In the genomic region with DNA sequence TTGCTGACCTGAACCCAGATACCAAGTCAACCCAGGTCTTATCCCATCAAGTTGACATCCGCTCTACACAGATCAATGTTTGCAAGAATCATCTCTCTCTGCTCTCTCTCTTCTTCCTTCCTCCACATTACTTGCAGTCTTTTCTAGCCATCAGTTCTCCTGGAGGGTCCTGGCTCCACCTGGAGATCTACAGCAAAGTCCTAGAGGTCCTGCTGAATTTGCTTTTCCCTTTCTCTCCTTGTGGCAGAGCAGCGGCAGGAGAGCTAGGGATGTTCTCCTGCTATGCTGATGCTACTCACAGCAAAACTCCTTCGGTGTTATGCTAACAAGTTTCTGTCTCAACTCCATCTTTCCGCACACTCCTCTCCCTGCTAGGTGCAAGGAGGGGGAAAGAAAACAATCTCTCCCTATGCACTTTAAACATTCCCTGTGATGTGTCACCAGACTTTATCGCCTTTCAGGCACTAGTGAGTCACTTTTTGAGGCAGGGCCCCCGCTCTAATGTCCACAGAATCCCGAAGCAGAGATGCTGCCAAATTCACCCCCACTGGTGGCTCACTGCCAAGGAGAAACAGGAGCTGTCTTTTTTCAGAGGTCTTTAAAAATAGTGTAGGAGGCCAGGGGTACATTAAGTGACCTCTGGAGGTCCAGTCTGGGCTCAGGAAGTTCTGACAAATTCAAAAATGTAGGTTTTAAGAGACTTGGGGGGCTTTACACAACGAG, we compare ENCODE assay signal across 1 cellular context.
TF ChIP-seq lines count a peak whose summit lies in the region.

No MANE protein-coding gene starts in this region.

TF ChIP-seq in HepG2, 621 proteins besides CTCF, POLR2A, EP300 and RAD21 (continued from another document and continues in another):
- TF ChIP-seq, protein P1, sequence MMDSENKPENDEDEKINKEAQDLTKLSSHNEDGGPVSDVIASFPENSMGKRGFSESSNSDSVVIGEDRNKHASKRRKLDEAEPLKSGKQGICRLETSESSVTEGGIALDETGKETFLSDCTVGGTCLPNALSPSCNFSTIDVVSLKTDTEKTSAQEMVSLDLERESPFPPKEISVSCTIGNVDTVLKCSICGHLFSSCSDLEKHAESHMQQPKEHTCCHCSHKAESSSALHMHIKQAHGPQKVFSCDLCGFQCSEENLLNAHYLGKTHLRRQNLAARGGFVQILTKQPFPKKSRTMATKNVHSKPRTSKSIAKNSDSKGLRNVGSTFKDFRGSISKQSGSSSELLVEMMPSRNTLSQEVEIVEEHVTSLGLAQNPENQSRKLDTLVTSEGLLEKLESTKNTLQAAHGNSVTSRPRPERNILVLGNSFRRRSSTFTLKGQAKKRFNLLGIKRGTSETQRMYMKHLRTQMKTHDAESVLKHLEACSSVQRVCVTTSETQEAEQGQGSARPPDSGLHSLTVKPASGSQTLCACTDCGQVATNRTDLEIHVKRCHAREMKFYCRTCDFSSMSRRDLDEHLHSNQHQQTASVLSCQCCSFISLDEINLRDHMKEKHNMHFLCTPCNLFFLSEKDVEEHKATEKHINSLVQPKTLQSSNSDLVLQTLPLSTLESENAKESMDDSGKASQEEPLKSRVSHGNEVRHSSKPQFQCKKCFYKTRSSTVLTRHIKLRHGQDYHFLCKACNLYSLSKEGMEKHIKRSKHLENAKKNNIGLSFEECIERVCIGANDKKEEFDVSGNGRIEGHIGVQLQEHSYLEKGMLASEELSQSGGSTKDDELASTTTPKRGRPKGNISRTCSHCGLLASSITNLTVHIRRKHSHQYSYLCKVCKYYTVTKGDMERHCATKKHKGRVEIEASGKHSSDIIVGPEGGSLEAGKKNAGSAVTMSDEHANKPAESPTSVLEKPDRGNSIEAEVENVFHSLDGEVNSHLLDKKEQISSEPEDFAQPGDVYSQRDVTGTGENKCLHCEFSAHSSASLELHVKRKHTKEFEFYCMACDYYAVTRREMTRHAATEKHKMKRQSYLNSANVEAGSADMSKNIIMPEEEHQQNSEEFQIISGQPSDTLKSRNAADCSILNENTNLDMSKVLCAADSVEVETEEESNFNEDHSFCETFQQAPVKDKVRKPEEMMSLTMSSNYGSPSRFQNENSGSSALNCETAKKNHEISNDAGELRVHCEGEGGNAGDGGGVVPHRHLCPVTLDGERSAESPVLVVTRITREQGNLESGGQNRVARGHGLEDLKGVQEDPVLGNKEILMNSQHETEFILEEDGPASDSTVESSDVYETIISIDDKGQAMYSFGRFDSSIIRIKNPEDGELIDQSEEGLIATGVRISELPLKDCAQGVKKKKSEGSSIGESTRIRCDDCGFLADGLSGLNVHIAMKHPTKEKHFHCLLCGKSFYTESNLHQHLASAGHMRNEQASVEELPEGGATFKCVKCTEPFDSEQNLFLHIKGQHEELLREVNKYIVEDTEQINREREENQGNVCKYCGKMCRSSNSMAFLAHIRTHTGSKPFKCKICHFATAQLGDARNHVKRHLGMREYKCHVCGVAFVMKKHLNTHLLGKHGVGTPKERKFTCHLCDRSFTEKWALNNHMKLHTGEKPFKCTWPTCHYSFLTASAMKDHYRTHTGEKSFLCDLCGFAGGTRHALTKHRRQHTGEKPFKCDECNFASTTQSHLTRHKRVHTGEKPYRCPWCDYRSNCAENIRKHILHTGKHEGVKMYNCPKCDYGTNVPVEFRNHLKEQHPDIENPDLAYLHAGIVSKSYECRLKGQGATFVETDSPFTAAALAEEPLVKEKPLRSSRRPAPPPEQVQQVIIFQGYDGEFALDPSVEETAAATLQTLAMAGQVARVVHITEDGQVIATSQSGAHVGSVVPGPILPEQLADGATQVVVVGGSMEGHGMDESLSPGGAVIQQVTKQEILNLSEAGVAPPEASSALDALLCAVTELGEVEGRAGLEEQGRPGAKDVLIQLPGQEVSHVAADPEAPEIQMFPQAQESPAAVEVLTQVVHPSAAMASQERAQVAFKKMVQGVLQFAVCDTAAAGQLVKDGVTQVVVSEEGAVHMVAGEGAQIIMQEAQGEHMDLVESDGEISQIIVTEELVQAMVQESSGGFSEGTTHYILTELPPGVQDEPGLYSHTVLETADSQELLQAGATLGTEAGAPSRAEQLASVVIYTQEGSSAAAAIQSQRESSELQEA (CRISPR knock-in tag; IDR thresholded peaks at IDR 0.05; ENCODE audit: not compliant biosample characterization): no peak
- no peak for TF ChIP-seq ZBTB26 (CRISPR knock-in tag; IDR thresholded peaks at IDR 0.05; ENCODE audit: borderline replicate concordance)
- no peak for TF ChIP-seq EED (CRISPR knock-in tag; IDR thresholded peaks at IDR 0.05)
- no peak for TF ChIP-seq RARG (CRISPR knock-in tag; IDR thresholded peaks at IDR 0.05; ENCODE audit: low read depth)
- TF ChIP-seq ELK4 (CRISPR knock-in tag; IDR thresholded peaks at IDR 0.05; ENCODE audit: borderline replicate concordance): no peak
- TF ChIP-seq MIER3 (CRISPR knock-in tag; IDR thresholded peaks at IDR 0.05; ENCODE audit: borderline replicate concordance): peak; percentile 44; the same call in 1 of the 2 replicates
- TF ChIP-seq RNF2 (conservative IDR thresholded peaks at IDR 0.05; ENCODE audit: low read depth): no peak
- no peak for TF ChIP-seq ZNF263 (CRISPR knock-in tag; IDR thresholded peaks at IDR 0.05)
- no peak for TF ChIP-seq ATF7 (IDR thresholded peaks at IDR 0.05)
- TF ChIP-seq ATF7 (CRISPR knock-in tag; IDR thresholded peaks at IDR 0.05): no peak
- no peak for TF ChIP-seq JARID2 (CRISPR knock-in tag; IDR thresholded peaks at IDR 0.05; ENCODE audit: insufficient replicate concordance)
- no peak for TF ChIP-seq ZNF260 (CRISPR knock-in tag; IDR thresholded peaks at IDR 0.05; ENCODE audit: borderline replicate concordance, low read depth)
- TF ChIP-seq MED8 (CRISPR knock-in tag; IDR thresholded peaks at IDR 0.05; ENCODE audit: insufficient replicate concordance): no peak
- no peak for TF ChIP-seq ZNF34 (CRISPR knock-in tag; IDR thresholded peaks at IDR 0.05; ENCODE audit: borderline replicate concordance)
- TF ChIP-seq ZNF383 (CRISPR knock-in tag; IDR thresholded peaks at IDR 0.05; ENCODE audit: borderline replicate concordance): no peak
- TF ChIP-seq ARID5B (CRISPR knock-in tag; IDR thresholded peaks at IDR 0.05): peak; percentile 95
- TF ChIP-seq ATAD3A (CRISPR knock-in tag; IDR thresholded peaks at IDR 0.05): no peak
- peak; percentile 66 for TF ChIP-seq XRCC5 (optimal IDR thresholded peaks at IDR 0.05; ENCODE audit: low read length)
- TF ChIP-seq ZNF335 (CRISPR knock-in tag; IDR thresholded peaks at IDR 0.05): no peak
- TF ChIP-seq SMAD9 (CRISPR knock-in tag; IDR thresholded peaks at IDR 0.05): no peak
- TF ChIP-seq, protein P2, sequence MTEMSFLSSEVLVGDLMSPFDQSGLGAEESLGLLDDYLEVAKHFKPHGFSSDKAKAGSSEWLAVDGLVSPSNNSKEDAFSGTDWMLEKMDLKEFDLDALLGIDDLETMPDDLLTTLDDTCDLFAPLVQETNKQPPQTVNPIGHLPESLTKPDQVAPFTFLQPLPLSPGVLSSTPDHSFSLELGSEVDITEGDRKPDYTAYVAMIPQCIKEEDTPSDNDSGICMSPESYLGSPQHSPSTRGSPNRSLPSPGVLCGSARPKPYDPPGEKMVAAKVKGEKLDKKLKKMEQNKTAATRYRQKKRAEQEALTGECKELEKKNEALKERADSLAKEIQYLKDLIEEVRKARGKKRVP (CRISPR knock-in tag; IDR thresholded peaks at IDR 0.05): peak in 1 of 2 experiments; percentile 50; a peak in 2 of 4 replicates
- TF ChIP-seq ZNF253 (CRISPR knock-in tag; IDR thresholded peaks at IDR 0.05; ENCODE audit: borderline replicate concordance): no peak
- no peak for TF ChIP-seq ZNF557 (CRISPR knock-in tag; IDR thresholded peaks at IDR 0.05)
- peak; percentile 18; the same call in 1 of the 2 replicates for TF ChIP-seq CREB1 (IDR thresholded peaks at IDR 0.05)
- TF ChIP-seq CREB1 (CRISPR knock-in tag; IDR thresholded peaks at IDR 0.05): peak; percentile 66
- no peak for TF ChIP-seq SETDB1 (CRISPR knock-in tag; IDR thresholded peaks at IDR 0.05; ENCODE audit: borderline replicate concordance)
- TF ChIP-seq NFYB (CRISPR knock-in tag; IDR thresholded peaks at IDR 0.05): no peak
- TF ChIP-seq DMAP1 (CRISPR knock-in tag; IDR thresholded peaks at IDR 0.05): peak; percentile 50; the same call in 1 of the 2 replicates
- TF ChIP-seq SPEN (CRISPR knock-in tag; IDR thresholded peaks at IDR 0.05; ENCODE audit: low read depth): no peak
- TF ChIP-seq GATAD2A (CRISPR knock-in tag; IDR thresholded peaks at IDR 0.05): peak; percentile 92
- TF ChIP-seq ZNF143 (CRISPR knock-in tag; IDR thresholded peaks at IDR 0.05): no peak
- TF ChIP-seq, protein P3, sequence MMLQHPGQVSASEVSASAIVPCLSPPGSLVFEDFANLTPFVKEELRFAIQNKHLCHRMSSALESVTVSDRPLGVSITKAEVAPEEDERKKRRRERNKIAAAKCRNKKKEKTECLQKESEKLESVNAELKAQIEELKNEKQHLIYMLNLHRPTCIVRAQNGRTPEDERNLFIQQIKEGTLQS (CRISPR knock-in tag; IDR thresholded peaks at IDR 0.05): peak; percentile 95
- no peak for TF ChIP-seq ZNF33B (CRISPR knock-in tag; IDR thresholded peaks at IDR 0.05)
- TF ChIP-seq ZSCAN25 (CRISPR knock-in tag; IDR thresholded peaks at IDR 0.05): no peak
- TF ChIP-seq ZNF790 (CRISPR knock-in tag; IDR thresholded peaks at IDR 0.05; ENCODE audit: borderline replicate concordance): no peak
